Comparison of ENCODE assay signal across 20 cellular contexts in genomic region chrX:1425381-1425780, GRCh38.
"Had no signal": no experiment of that assay in that cellular context is flagged by ENCODE, and none has a peak within 500 bp of the region (broad histone marks: within the 10 kb centered on the region; RNA-seq: fewer than 3 reads in every experiment).

No MANE protein-coding gene starts in this region.

- DNase-seq: activated CD4-positive, alpha-beta T cell treated with anti-CD3 and anti-CD28 coated beads, Interleukin-2, amount 50 U/mL, for 48 hours; activated naive CD4-positive, alpha-beta T cell; activated naive CD8-positive, alpha-beta T cell treated with anti-CD3 and anti-CD28 coated beads for 36 hours; amygdala; effector memory CD4-positive, alpha-beta T cell; foreskin keratinocyte; psoas muscle; stimulated activated CD4-positive, alpha-beta T cell treated with anti-CD3 and anti-CD28 coated beads, Interleukin-2, amount 100 ng/mL, for 24 hours; T-cell; transverse colon; uterus had no signal

- H3K36me3 ChIP-seq: cardiac muscle cell, ovary, uterus had no signal

- H3K27me3 ChIP-seq: cardiac muscle cell, foreskin keratinocyte, neutrophil, ovary, right atrium auricular region, transverse colon, uterus had no signal

- ATAC-seq: foreskin keratinocyte; natural killer cell treated with Interleukin-12 subunit alpha and Interleukin-12 subunit beta and Interleukin-15 and Interleukin-18, amount 100 ng/mL, for 72 hours; psoas muscle; stimulated activated memory B cell treated with anti-CD40 and anti-IgM and Interleukin-4, amounts not matched to agents 10 μg/mL and 1 μg/mL and 100 μg/mL, for 72 hours; T-cell; WTC11 had no signal

- H3K27ac ChIP-seq: cardiac muscle cell, foreskin keratinocyte, neutrophil, ovary, psoas muscle, right atrium auricular region, skin epidermis, transverse colon, uterus had no signal

- H3K4me1 ChIP-seq: foreskin keratinocyte, psoas muscle, right atrium auricular region, transverse colon, uterus had no signal

- H3K4me3 ChIP-seq: cardiac muscle cell, lung, ovary, psoas muscle, right atrium auricular region, skin epidermis, transverse colon, uterus had no signal
